Comparison of ENCODE assay signal across 19 cellular contexts in the genomic region with DNA sequence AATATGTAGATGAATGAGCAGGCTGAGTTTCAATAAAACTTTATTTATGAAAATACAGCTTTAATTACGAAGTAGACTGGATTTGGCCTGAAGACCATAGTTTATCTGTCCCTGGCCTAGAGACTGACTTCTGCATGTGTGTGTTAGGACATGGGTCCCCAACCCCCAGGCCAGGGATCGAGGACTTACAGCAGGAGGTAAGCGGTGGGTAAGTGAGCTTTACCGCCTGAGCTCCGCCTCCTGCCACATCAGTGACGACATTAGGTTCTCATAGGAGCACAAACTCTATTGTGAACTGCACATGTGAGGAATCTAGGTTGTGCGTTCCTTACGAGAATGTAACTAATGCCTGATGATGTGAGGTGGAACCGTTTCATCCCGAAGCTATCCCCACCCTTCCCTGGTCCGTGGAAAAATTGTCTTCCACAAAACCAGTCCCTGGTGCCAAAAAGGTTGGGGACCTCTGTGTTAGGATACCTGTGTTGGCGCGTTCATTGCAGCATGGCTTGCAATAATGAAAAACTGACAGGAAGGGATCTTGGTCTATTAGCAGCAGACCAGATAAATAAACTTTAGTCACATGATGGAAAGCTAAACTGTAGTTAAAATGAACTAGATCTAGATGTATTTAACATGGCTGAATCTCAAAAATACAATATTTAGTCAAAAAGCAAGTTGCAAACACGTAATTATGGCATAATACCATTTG. TPM values are rescaled to one million over a fixed set of nuclear protein-coding genes. Genes with fewer than 3 reads are reported as not detected.
DNase-seq lines count a peak whose midpoint lies in the region; ATAC-seq, FAIRE-seq and TF ChIP-seq lines count a peak whose summit lies in the region.
"Had no signal": no experiment of that assay in that cellular context is flagged by ENCODE, and none has a peak within 500 bp of the region (broad histone marks: within the 10 kb centered on the region; RNA-seq: fewer than 3 reads in every experiment).

No MANE protein-coding gene starts in this region.

- TF ChIP-seq EP300 in HepG2 (IDR thresholded peaks at IDR 0.05; ENCODE audit: low read depth in 2 of 2, low read length in 2 of 2) (no peak), HepG2 (CRISPR knock-in tag; IDR thresholded peaks at IDR 0.05; ENCODE audit: borderline replicate concordance) (no peak)

- ATAC-seq in HepG2 (no peak), gastrocnemius medialis (no peak), HG02870 (IDR thresholded peaks at IDR 0.05; ENCODE audit: unreplicated experiment) (no peak)
- ATAC-seq: CD8-positive, alpha-beta T cell; PC-3 had no signal

- POLR2A ChIA-PET in HEK293 (lab: Yijun Ruan, JAX) (no interaction called here), OCI-LY7 (lab: Charles Lee) (interaction anchor here (0.8 to 1.5 kb wide), 2 partner anchors 94 to 101 kb away, joined by 3 to 4 read pairs; no protein-coding TSS in a partner anchor), HepG2 (lab: Yijun Ruan, JAX) (interaction anchor here (0.9 to 7.5 kb wide), 5 partner anchors 9 to 86 kb away, joined by 3 to 183 read pairs (median 5); no protein-coding TSS in a partner anchor)

- WGBS in HepG2 (ENCODE audit: low lambda C conversion rate) = 79% methylated on average over 10 of the region's 14 CpGs

- H3K79me2 ChIP-seq in OCI-LY7 (ENCODE audit: insufficient read depth, low read depth, low read length) = peaks cover 85% of the 10 kb centered on the region
- H3K79me2 ChIP-seq in HepG2 (ENCODE audit: insufficient read depth, low read length) = peaks cover 89% of the 10 kb centered on the region

- in situ Hi-C loops in HepG2 (cut with HindIII; ENCODE audit: extremely low pct_ligation_motif_present, low pct_unique_long_range_greater_than_20kb) = no loop called here
- in situ Hi-C loops in gastrocnemius medialis (cut with MboI; ENCODE audit: low sequenced_read_pairs in 4 of 4) = loop anchor here in 2 of 4 donors (25.0 kb wide), 2 partner anchors 377 to 402 kb away; partner anchors contain the start of gene DICER1 (in 1 of the 2)

- H2AFZ ChIP-seq in OCI-LY7 (ENCODE audit: low read length) = no peak overlapping the region
- H2AFZ ChIP-seq in HepG2 (ENCODE audit: low read length) = no peak overlapping the region

- peak overlapping the region; percentile 89; the same call in 1 of the 2 replicates for H3K9ac ChIP-seq in HepG2 (ENCODE audit: insufficient read depth, low read depth, low read length)

- no peak for DNase-seq in OCI-LY7 (ENCODE audit: low spot score)
- DNase-seq in HepG2 (ENCODE audit: low spot score) = no peak
- no peak for DNase-seq in gastrocnemius medialis
- DNase-seq in medulla oblongata (ENCODE audit: extremely low spot score) = no peak
- DNase-seq in DMS153 treated with DMSO at 0.1 percent for 48 hours (lab: John Stamatoyannopoulos, UW; ENCODE audit: unreplicated experiment) = no peak
- DNase-seq: CD8-positive, alpha-beta T cell; H7; HFFc6; NCI-H1417; NCI-H1694 treated with DMSO at 0.1 percent for 48 hours; NCI-H2081 treated with DMSO at 0.1 percent for 48 hours; NCI-H2171 treated with DMSO at 0.1 percent for 48 hours; NCI-H446; NCI-H526 treated with DMSO at 0.1 percent for 48 hours; PC-3; SHP77 had no signal

- H3K4me2 ChIP-seq in OCI-LY7 (ENCODE audit: low read length) = 0 out of 2 replicates have a peak overlapping the region, but pooled peaks have one; percentile 4
- peak overlapping the region; percentile 91 for H3K4me2 ChIP-seq in HepG2 (ENCODE audit: low read depth, low read length)

- BruUV-seq in OCI-LY7 (replicated peaks; lab: Mats Ljungman, UMichigan) (no TSS peak), HepG2 (replicated peaks; lab: Mats Ljungman, UMichigan) (no TSS peak)

- intact Hi-C loops in OCI-LY7 (cut with micrococcal nuclease; ENCODE audit: unreplicated experiment) = loop anchor here (10.0 kb wide), 1 partner anchor 966 kb away; the partner anchor contains the start of gene PAPOLA
- intact Hi-C loops in HepG2 (cut with micrococcal nuclease; ENCODE audit: unreplicated experiment) = no loop called here
- intact Hi-C loops in gastrocnemius medialis (cut with DNase I; ENCODE audit: low total_unique reads) = loop anchor here (10.0 kb wide), 2 partner anchors 244 to 384 kb away; partner anchors contain the start of gene DICER1

- no peak for FAIRE-seq in HepG2 (lab: Jason Lieb, UNC)
- FAIRE-seq: G401.6 had no signal

- no peak for TF ChIP-seq RAD21 in HepG2 (CRISPR knock-in tag; IDR thresholded peaks at IDR 0.05)

- CTCF ChIA-PET in HEK293 (lab: Yijun Ruan, JAX) = interaction anchor here (0.6 to 3.3 kb wide), 4 partner anchors 12 to 138 kb away, joined by 3 to 14 read pairs (median 4); no protein-coding TSS in a partner anchor
- CTCF ChIA-PET in OCI-LY7 (lab: Charles Lee; ENCODE audit: unreplicated experiment) = no interaction called here
- CTCF ChIA-PET in HepG2 (lab: Yijun Ruan, JAX; ENCODE audit: low intra/inter-chr PET ratio, low total read pairs) = no interaction called here

- H3K36me3 ChIP-seq in HEK293 (ENCODE audit: control insufficient read depth in 2 of 2, insufficient read depth in 1 of 2, low read length in 2 of 2) = peaks cover 0 to under 1% of the 10 kb centered on the region in 2 experiments; a peak in 1 of 3 replicates
- H3K36me3 ChIP-seq in OCI-LY7 (ENCODE audit: insufficient read depth, low read length) = peaks cover 3% of the 10 kb centered on the region; the same call in 1 of the 2 replicates
- H3K36me3 ChIP-seq in HepG2 (replicated peaks in 1 of 2; ENCODE audit: control insufficient read depth in 1 of 2, insufficient read depth in 2 of 2, low read length in 2 of 2) = peaks cover 3 to 15% of the 10 kb centered on the region in 2 experiments; a peak in 4 of 5 replicates
- H3K36me3 ChIP-seq in gastrocnemius medialis = no peaks in the 10 kb centered on the region

- H3K9me2 ChIP-seq in OCI-LY7 (ENCODE audit: insufficient read depth, low read length) = no peaks in the 10 kb centered on the region

- TF ChIP-seq POLR2A in HepG2 (IDR thresholded peaks at IDR 0.05; ENCODE audit: insufficient read depth in 1 of 2, low read depth in 2 of 2, low read length in 2 of 2) (no peak), gastrocnemius medialis (IDR thresholded peaks at IDR 0.05) (no peak)

- no peaks in the 10 kb centered on the region; a peak in 1 of 5 replicates for H3K27me3 ChIP-seq in HepG2 (ENCODE audit: control insufficient read depth in 1 of 2, insufficient read depth in 2 of 2, low read length in 2 of 2)
- H3K27me3 ChIP-seq in gastrocnemius medialis = no peaks in the 10 kb centered on the region

- H3K27ac ChIP-seq in HEK293 (ENCODE audit: extremely low read depth, low read depth, low read length) = no peak overlapping the region
- H3K27ac ChIP-seq in OCI-LY7 (ENCODE audit: low read depth, low read length, poor library complexity, severe bottlenecking) = no peak overlapping the region
- peak overlapping the region; percentile 78 for H3K27ac ChIP-seq in HepG2 (ENCODE audit: extremely low read length, insufficient read depth, low read length)
- H3K27ac ChIP-seq in gastrocnemius medialis = peak overlapping the region; percentile 91 to 95 (median 92)

- H4K20me1 ChIP-seq in OCI-LY7 (ENCODE audit: insufficient read depth, low read length) = peaks cover 20% of the 10 kb centered on the region; the same call in 1 of the 2 replicates
- peaks cover 40% of the 10 kb centered on the region for H4K20me1 ChIP-seq in HepG2 (ENCODE audit: insufficient read depth, low read length)

- H3K4me3 ChIP-seq in HEK293 (ENCODE audit: low read depth, low read length) (no peak overlapping the region), OCI-LY7 (ENCODE audit: low read depth, low read length, poor library complexity, severe bottlenecking) (no peak overlapping the region), HepG2 (replicated peaks in 1 of 3; ENCODE audit: insufficient read depth in 1 of 3, low read depth in 2 of 3, low read length in 3 of 3) (peak overlapping the region in 2 of 3 experiments; percentile 72 to 87; a peak in 2 of 6 replicates), gastrocnemius medialis (no peak overlapping the region)

- H3K4me1 ChIP-seq in HEK293 (ENCODE audit: control insufficient read depth, insufficient read depth, low read length) (peaks cover 17% of the 10 kb centered on the region), OCI-LY7 (ENCODE audit: insufficient read depth, low read length, poor library complexity, severe bottlenecking) (peaks cover 27% of the 10 kb centered on the region), HepG2 (ENCODE audit: insufficient read depth, low read length) (peaks cover 53% of the 10 kb centered on the region), gastrocnemius medialis (peaks cover 57 to 72% of the 10 kb centered on the region in 2 donors)

- no peak for TF ChIP-seq CTCF in HEK293 (tag by site-specific recombination; IDR thresholded peaks at IDR 0.05)
- TF ChIP-seq CTCF in OCI-LY7 (conservative IDR thresholded peaks at IDR 0.05; ENCODE audit: low read length) = no peak
- TF ChIP-seq CTCF in HepG2 (CRISPR knock-in tag; IDR thresholded peaks at IDR 0.05) = no peak
- no peak for TF ChIP-seq CTCF in gastrocnemius medialis (IDR thresholded peaks at IDR 0.05 in 4 of 5, conservative IDR thresholded peaks at IDR 0.05 in 1 of 5)

- H3K9me3 ChIP-seq in HEK293 (ENCODE audit: control insufficient read depth, insufficient read depth, low read depth, low read length) (no peaks in the 10 kb centered on the region), OCI-LY7 (ENCODE audit: low read length) (no peaks in the 10 kb centered on the region), HepG2 (ENCODE audit: low read length) (no peaks in the 10 kb centered on the region), gastrocnemius medialis (no peaks in the 10 kb centered on the region)

RNA-seq across cellular contexts. Expression of gene GLRX5, which starts 4.1 kb away (rescaled TPM):
- total RNA-seq in OCI-LY7 (2014; rRNA removed; shearing (Covaris generic)) = 59.6 and 68.2 TPM in 2 replicates
- total RNA-seq in OCI-LY7 (2022) (78.4 and 82.6 TPM in 2 replicates), HepG2 (2016; rRNA removed; fragmentation: Illumina TruSeq; extraction: Trizol) (115 and 122 TPM in 2 replicates), gastrocnemius medialis (10 to 100 TPM; 28.0 to 83.2 (median 74.0) TPM)
- 141 and 162 TPM in 2 replicates for total RNA-seq in HepG2 (2016; cell fraction: cytosol; rRNA removed; fragmentation: Illumina TruSeq; extraction: Trizol; ENCODE audit: low read depth)
- 99.8 and 128 TPM in 2 replicates for total RNA-seq in HepG2 (2016; cell fraction: insoluble cytoplasmic fraction; rRNA removed; fragmentation: Illumina TruSeq; extraction: Trizol)
- 204 and 226 TPM in 2 replicates for total RNA-seq in HepG2 (2016; cell fraction: membrane; rRNA removed; fragmentation: Illumina TruSeq; extraction: Trizol)
- total RNA-seq in HepG2 (2016; cell fraction: nucleus; rRNA removed; fragmentation: Illumina TruSeq; extraction: Trizol) = 42.6 and 50.7 TPM in 2 replicates
- polyA plus RNA-seq in HepG2 (2011; rRNA removed) = 115 and 146 TPM in 2 replicates
- polyA plus RNA-seq in HepG2 (2011; cell fraction: cytosol; rRNA removed) = 68.6 and 128 TPM in 2 replicates
- polyA plus RNA-seq in HepG2 (2011; cell fraction: nucleus; rRNA removed) = 20.1 and 32.1 TPM in 2 replicates
- polyA plus RNA-seq in HepG2 (2012) = 136 and 145 TPM in 2 replicates
- 197 and 237 TPM in 2 replicates for polyA plus RNA-seq in HepG2 (2016; cell fraction: cytosol; fragmentation: Illumina TruSeq; extraction: Trizol; ENCODE audit: low read depth)
- polyA plus RNA-seq in HepG2 (2016; cell fraction: insoluble cytoplasmic fraction; fragmentation: Illumina TruSeq; extraction: Trizol; ENCODE audit: low read depth) = 161 and 168 TPM in 2 replicates
- 243 and 290 TPM in 2 replicates for polyA plus RNA-seq in HepG2 (2016; cell fraction: membrane; fragmentation: Illumina TruSeq; extraction: Trizol; ENCODE audit: low read depth)
- polyA plus RNA-seq in HepG2 (2016; cell fraction: nucleus; fragmentation: Illumina TruSeq; extraction: Trizol; ENCODE audit: insufficient read depth, low read depth) = 104 and 106 TPM in 2 replicates
- polyA minus RNA-seq in HepG2 (2011; rRNA and poly(A)+ RNA removed; ENCODE audit: low replicate concordance) = 17.9 and 35.5 TPM in 2 replicates
- 42.3 and 45.6 TPM in 2 replicates for polyA minus RNA-seq in HepG2 (2011; cell fraction: cytosol; rRNA and poly(A)+ RNA removed)
- 15.8 and 23.1 TPM in 2 replicates for polyA minus RNA-seq in HepG2 (2011; cell fraction: nucleus; rRNA and poly(A)+ RNA removed)

RNA-seq across cellular contexts. Expression of gene SYNE3, which starts 22.5 kb away (rescaled TPM):
- 0.26 and 0.60 TPM in 2 replicates for total RNA-seq in OCI-LY7 (2014; rRNA removed; shearing (Covaris generic))
- total RNA-seq in OCI-LY7 (2022) (4.1 and 4.5 TPM in 2 replicates), HepG2 (2016; rRNA removed; fragmentation: Illumina TruSeq; extraction: Trizol) (7.8 and 9.0 TPM in 2 replicates), gastrocnemius medialis (1 to 10 TPM; 4.7 to 7.1 (median 5.1) TPM)
- 2.1 and 2.5 TPM in 2 replicates for total RNA-seq in HepG2 (2016; cell fraction: cytosol; rRNA removed; fragmentation: Illumina TruSeq; extraction: Trizol; ENCODE audit: low read depth)
- total RNA-seq in HepG2 (2016; cell fraction: insoluble cytoplasmic fraction; rRNA removed; fragmentation: Illumina TruSeq; extraction: Trizol) = 6.6 and 8.6 TPM in 2 replicates
- 2.8 and 3.5 TPM in 2 replicates for total RNA-seq in HepG2 (2016; cell fraction: membrane; rRNA removed; fragmentation: Illumina TruSeq; extraction: Trizol)
- total RNA-seq in HepG2 (2016; cell fraction: nucleus; rRNA removed; fragmentation: Illumina TruSeq; extraction: Trizol) = 14.8 and 16.4 TPM in 2 replicates
- 8.0 and 9.3 TPM in 2 replicates for polyA plus RNA-seq in HepG2 (2011; rRNA removed)
- 3.1 and 3.2 TPM in 2 replicates for polyA plus RNA-seq in HepG2 (2011; cell fraction: cytosol; rRNA removed)
- 32.7 and 44.3 TPM in 2 replicates for polyA plus RNA-seq in HepG2 (2011; cell fraction: nucleus; rRNA removed)
- 3.7 and 4.9 TPM in 2 replicates for polyA plus RNA-seq in HepG2 (2012)
- 0.24 and 0.25 TPM in 2 replicates for polyA plus RNA-seq in HepG2 (2016; cell fraction: cytosol; fragmentation: Illumina TruSeq; extraction: Trizol; ENCODE audit: low read depth)
- polyA plus RNA-seq in HepG2 (2016; cell fraction: insoluble cytoplasmic fraction; fragmentation: Illumina TruSeq; extraction: Trizol; ENCODE audit: low read depth) = 2.0 and 2.7 TPM in 2 replicates
- 0.50 and 0.55 TPM in 2 replicates for polyA plus RNA-seq in HepG2 (2016; cell fraction: membrane; fragmentation: Illumina TruSeq; extraction: Trizol; ENCODE audit: low read depth)
- polyA plus RNA-seq in HepG2 (2016; cell fraction: nucleus; fragmentation: Illumina TruSeq; extraction: Trizol; ENCODE audit: insufficient read depth, low read depth) = 10.7 and 10.9 TPM in 2 replicates
- 0.72 and 21.2 TPM in 2 replicates for polyA minus RNA-seq in HepG2 (2011; rRNA and poly(A)+ RNA removed; ENCODE audit: low replicate concordance)
- 6.8 and 8.6 TPM in 2 replicates for polyA minus RNA-seq in HepG2 (2011; cell fraction: cytosol; rRNA and poly(A)+ RNA removed)
- 43.0 and 46.7 TPM in 2 replicates for polyA minus RNA-seq in HepG2 (2011; cell fraction: nucleus; rRNA and poly(A)+ RNA removed)

Comparison
In these comparisons a context has a peak if more than half of its experiments do, and no peak if none do; other contexts are left out.
1. H3K27ac ChIP-seq: peak in HepG2 (single experiment) and gastrocnemius medialis (4 of 4); none in HEK293 (single experiment) and OCI-LY7 (single experiment).
2. H3K4me3 ChIP-seq: peak in HepG2 (2 of 3); none in HEK293 (single experiment), OCI-LY7 (single experiment) and gastrocnemius medialis (0 of 4).
3. Of the 63 proteins assayed by ChIP-seq in both HepG2 and HEK293: peak only in HepG2: none; only in HEK293: ATF2 and ZNF629; in both: none; in neither: 61.